In the genomic region with DNA sequence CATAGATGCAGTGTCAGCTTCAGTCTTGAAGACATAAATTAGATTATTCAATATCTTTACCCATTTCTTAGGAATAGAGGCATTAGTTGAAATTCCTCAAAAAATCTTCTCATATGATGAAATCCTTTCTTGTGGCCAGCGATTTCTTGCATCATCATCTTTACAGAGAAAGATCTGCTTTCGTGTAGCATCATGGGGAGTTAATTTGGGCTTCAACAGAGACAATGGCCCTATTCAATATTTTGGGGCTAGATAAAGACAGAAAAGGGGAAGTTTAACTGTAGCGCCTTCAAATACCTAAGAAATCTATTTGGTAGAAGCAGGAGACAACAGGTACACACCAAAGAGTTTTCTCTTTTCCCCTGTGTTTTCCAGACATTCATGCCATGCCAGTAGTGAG, we compare ENCODE assay signal across 17 cellular contexts.
"Had no signal": no experiment of that assay in that cellular context is flagged by ENCODE, and none has a peak within 500 bp of the region (broad histone marks: within the 10 kb centered on the region; RNA-seq: fewer than 3 reads in every experiment).

No MANE protein-coding gene starts in this region.

- H3K27me3 ChIP-seq: ascending aorta, dorsolateral prefrontal cortex, pancreas, stomach had no signal

- ATAC-seq: activated CD4-positive, alpha-beta T cell treated with anti-CD3 and anti-CD28 coated beads for 36 hours; activated naive CD8-positive, alpha-beta T cell treated with anti-CD3 and anti-CD28 coated beads, Interleukin-2, amount 50 U/mL, for 24 hours; esophagus mucosa; left colon; pancreas had no signal

- H3K4me3 ChIP-seq: ascending aorta, dorsolateral prefrontal cortex, lung, pancreas, stomach, thoracic aorta had no signal

- H3K27ac ChIP-seq: ascending aorta, dorsolateral prefrontal cortex, pancreas, stomach, thoracic aorta, VCaP had no signal

- DNase-seq: activated CD4-positive, alpha-beta T cell treated with anti-CD3 and anti-CD28 coated beads for 36 hours; activated naive CD4-positive, alpha-beta T cell treated with Interleukin-2 at 50 U/mL for 16 hours; activated naive CD8-positive, alpha-beta T cell treated with anti-CD3 and anti-CD28 coated beads, Interleukin-2, amount 50 U/mL, for 24 hours; dorsolateral prefrontal cortex; glutamatergic neuron; left colon; naive B cell; pancreas; stimulated activated CD4-positive, alpha-beta T cell treated with anti-CD3 and anti-CD28 coated beads, Interleukin-4, amount 100 ng/mL, for 24 hours; stomach had no signal

- H3K36me3 ChIP-seq: ascending aorta, pancreas, stomach, thoracic aorta had no signal

- H3K9me3 ChIP-seq: ascending aorta, pancreas, thoracic aorta had no signal

- H3K4me1 ChIP-seq: ascending aorta, pancreas had no signal

- FAIRE-seq: bronchial epithelial cell, pancreas, urothelium cell line had no signal
